ENCODE assay signal across 1 cellular context in the genomic region with DNA sequence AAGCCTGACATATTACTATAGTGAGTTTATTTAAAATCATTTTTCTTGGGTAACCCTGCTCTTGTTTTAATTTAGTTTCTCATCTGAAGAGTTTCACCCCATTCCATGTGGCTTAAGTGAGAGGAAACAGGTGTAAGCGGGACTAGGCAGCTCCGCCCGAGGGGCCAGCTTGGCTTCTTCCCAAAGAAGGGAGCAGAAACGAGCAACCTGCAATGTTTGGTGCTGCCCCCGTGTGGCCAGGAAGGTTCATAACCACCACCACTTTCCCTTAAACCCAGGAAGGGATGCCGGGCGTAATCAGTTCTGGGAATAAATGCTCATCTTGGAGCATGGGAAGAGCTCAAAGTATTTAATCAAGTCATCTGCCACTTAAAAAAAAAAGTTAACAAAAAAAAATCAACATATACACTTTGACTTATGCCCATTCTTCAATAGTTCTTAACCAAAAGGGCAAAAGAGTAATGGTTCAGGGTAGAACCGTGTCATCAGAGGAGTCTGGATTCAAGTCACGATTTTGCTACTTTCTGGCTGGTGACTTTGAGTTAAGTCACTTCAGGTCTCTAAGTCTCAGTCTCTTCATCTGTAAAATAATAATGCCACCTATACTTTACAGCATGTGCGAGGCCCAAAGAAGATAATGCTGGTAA.
TF ChIP-seq lines count a peak whose summit lies in the region.

No MANE protein-coding gene starts in this region.

TF ChIP-seq in IMR-90, 13 proteins besides CTCF, POLR2A, EP300 and RAD21 (continued from another document):
- TF ChIP-seq, protein P1, sequence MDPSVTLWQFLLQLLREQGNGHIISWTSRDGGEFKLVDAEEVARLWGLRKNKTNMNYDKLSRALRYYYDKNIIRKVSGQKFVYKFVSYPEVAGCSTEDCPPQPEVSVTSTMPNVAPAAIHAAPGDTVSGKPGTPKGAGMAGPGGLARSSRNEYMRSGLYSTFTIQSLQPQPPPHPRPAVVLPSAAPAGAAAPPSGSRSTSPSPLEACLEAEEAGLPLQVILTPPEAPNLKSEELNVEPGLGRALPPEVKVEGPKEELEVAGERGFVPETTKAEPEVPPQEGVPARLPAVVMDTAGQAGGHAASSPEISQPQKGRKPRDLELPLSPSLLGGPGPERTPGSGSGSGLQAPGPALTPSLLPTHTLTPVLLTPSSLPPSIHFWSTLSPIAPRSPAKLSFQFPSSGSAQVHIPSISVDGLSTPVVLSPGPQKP (IDR thresholded peaks at IDR 0.05; ENCODE audit: borderline replicate concordance, low read depth, low read length), result no peak
- no peak for TF ChIP-seq RFX5 (IDR thresholded peaks at IDR 0.05; ENCODE audit: low read depth, low read length)
